34 cellular contexts compared by ENCODE assay signal in the genomic region with DNA sequence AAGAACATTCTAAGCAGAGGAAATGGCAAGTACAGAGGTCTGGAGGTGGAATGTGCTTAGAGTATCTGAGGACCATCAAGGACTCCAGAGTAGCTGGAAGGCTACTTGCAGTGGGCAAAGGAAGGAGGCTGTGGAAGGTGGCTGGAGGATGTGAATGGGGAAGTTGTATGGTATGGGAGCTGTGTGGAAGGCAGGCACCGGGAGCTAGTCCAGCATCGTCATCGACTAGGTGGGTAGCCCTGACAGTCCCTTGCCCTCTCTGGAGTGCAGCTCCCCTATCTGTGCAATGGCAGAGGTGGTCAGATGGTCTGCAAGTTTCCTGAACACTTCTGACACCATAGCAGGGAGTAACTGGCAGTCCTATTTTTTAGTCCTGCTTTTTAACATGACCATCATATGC. TPM values are rescaled to one million over a fixed set of nuclear protein-coding genes. Genes with fewer than 3 reads are reported as not detected.
"Had no signal": no experiment of that assay in that cellular context is flagged by ENCODE, and none has a peak within 500 bp of the region (broad histone marks: within the 10 kb centered on the region; RNA-seq: fewer than 3 reads in every experiment).

No MANE protein-coding gene starts in this region.

- H3K27ac ChIP-seq: body of pancreas, colonic mucosa, dorsolateral prefrontal cortex, gastroesophageal sphincter, lower lobe of right lung, neural progenitor cell, parathyroid adenoma, psoas muscle, sigmoid colon, SK-N-MC, upper lobe of left lung, vagina, VCaP had no signal

- H3K27me3 ChIP-seq: body of pancreas, colonic mucosa, dorsolateral prefrontal cortex, gastroesophageal sphincter, neural progenitor cell, sigmoid colon, upper lobe of left lung, vagina had no signal

- DNase-seq: activated CD4-positive, alpha-beta T cell treated with anti-CD3 and anti-CD28 coated beads for 4 hours; activated CD4-positive, alpha-beta T cell treated with anti-CD3 and anti-CD28 coated beads, Interleukin-2, amount 50 U/mL, for 48 hours; activated naive CD4-positive, alpha-beta T cell; anterior cingulate cortex; body of pancreas; cerebellar nuclear complex; colonic mucosa; dorsolateral prefrontal cortex; effector memory CD4-positive, alpha-beta T cell; erythroblast; hippocampal formation; kidney; lower lobe of right lung; mesenchymal stem cell; natural killer cell; occipital lobe; psoas muscle; sigmoid colon; small intestine; stimulated activated CD4-positive, alpha-beta T cell treated with anti-CD3 and anti-CD28 coated beads, Interleukin-15, amount 100 ng/mL, for 24 hours; stimulated activated CD4-positive, alpha-beta T cell treated with anti-CD3 and anti-CD28 coated beads, Interleukin-2, amount 100 ng/mL, for 24 hours; stimulated activated naive CD4-positive, alpha-beta T cell; T-helper 9 cell; upper lobe of left lung had no signal

- H3K36me3 ChIP-seq: colonic mucosa, lower lobe of right lung, neural progenitor cell, sigmoid colon, upper lobe of left lung, vagina had no signal

- H3K4me3 ChIP-seq: body of pancreas, colonic mucosa, dorsolateral prefrontal cortex, gastroesophageal sphincter, lower lobe of right lung, neural progenitor cell, psoas muscle, sigmoid colon, SK-N-MC, upper lobe of left lung, vagina had no signal

RNA-seq across cellular contexts. Expression of a gene that starts 51.2 kb away (rescaled TPM):
- total RNA-seq: activated naive CD4-positive, alpha-beta T cell treated with anti-CD3 and anti-CD28 coated beads, Interleukin-2, amount 50 U/mL, for 72 hours; kidney; mononuclear cell; natural killer cell; occipital lobe; sigmoid colon; T-helper 1 cell treated with Interleukin-12 subunit alpha and Interleukin-12 subunit beta and Interleukin-4 antibody, amounts not matched to agents 30 ng/mL and 1 ng/mL, for 36 hours; temporal lobe; vagina had no signal
